ENCODE assay signal across 1 cellular context in the genomic region with DNA sequence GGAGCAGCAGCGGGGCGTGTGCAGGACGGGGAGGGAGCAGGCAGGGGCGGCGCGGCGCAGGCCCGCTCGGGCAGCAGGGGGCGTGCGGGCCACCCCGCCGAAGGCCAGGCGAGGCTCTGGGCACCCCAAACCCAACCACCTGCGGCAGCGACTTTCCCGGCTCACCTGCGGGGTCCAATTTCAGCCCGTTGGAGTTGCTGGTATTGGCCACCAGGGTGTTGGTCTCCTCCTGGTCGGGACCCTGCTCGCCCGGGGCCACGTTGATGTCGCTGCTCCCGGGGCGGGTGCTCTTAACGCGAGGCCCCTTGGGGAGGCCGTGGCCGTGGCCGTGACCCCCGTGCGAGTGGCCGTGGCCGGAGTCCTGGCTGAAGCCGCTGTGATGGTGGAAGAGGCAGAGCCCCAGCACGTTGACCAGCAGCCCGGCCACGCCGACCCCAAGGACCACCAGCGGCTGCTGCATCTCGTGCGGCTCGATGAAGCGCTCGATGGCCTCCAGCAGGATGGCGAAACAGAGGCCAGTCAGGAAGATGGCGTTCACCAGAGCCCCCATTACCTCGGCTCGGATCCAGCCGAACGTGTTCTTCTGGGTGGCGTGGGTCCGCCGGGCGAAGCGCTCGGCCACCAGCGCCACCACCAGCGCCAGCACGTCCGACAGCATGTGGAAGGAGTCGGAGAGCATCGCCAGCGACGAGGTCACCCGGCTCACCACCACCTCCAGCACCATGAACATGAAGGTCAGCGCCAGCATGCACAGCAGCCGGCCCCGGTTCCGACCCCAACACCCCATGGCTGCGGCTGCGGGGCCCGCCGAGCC.
TF ChIP-seq lines count a peak whose summit lies in the region.

No MANE protein-coding gene starts in this region.

TF ChIP-seq in HepG2, 621 proteins besides CTCF, POLR2A, EP300 and RAD21 (continued from another document and continues in another):
- TF ChIP-seq, protein P1, sequence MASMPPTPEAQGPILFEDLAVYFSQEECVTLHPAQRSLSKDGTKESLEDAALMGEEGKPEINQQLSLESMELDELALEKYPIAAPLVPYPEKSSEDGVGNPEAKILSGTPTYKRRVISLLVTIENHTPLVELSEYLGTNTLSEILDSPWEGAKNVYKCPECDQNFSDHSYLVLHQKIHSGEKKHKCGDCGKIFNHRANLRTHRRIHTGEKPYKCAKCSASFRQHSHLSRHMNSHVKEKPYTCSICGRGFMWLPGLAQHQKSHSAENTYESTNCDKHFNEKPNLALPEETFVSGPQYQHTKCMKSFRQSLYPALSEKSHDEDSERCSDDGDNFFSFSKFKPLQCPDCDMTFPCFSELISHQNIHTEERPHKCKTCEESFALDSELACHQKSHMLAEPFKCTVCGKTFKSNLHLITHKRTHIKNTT (CRISPR knock-in tag; IDR thresholded peaks at IDR 0.05), result no peak
- TF ChIP-seq RXRB (CRISPR knock-in tag; IDR thresholded peaks at IDR 0.05; ENCODE audit: borderline replicate concordance), result no peak; the same call in 1 of the 2 replicates
- TF ChIP-seq, protein P2, sequence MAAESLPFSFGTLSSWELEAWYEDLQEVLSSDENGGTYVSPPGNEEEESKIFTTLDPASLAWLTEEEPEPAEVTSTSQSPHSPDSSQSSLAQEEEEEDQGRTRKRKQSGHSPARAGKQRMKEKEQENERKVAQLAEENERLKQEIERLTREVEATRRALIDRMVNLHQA (CRISPR knock-in tag; IDR thresholded peaks at IDR 0.05), result no peak
- TF ChIP-seq ZNF260 (CRISPR knock-in tag; IDR thresholded peaks at IDR 0.05; ENCODE audit: borderline replicate concordance, low read depth), result no peak
- no peak for TF ChIP-seq HNRNPL (IDR thresholded peaks at IDR 0.05; ENCODE audit: low read depth, low read length)
- TF ChIP-seq GATA4 (IDR thresholded peaks at IDR 0.05; ENCODE audit: borderline replicate concordance, low read depth), result no peak
- no peak for TF ChIP-seq ZNF12 (CRISPR knock-in tag; IDR thresholded peaks at IDR 0.05)
- peak; percentile 69 for TF ChIP-seq ARNTL (CRISPR knock-in tag; IDR thresholded peaks at IDR 0.05)
- TF ChIP-seq, protein P3, sequence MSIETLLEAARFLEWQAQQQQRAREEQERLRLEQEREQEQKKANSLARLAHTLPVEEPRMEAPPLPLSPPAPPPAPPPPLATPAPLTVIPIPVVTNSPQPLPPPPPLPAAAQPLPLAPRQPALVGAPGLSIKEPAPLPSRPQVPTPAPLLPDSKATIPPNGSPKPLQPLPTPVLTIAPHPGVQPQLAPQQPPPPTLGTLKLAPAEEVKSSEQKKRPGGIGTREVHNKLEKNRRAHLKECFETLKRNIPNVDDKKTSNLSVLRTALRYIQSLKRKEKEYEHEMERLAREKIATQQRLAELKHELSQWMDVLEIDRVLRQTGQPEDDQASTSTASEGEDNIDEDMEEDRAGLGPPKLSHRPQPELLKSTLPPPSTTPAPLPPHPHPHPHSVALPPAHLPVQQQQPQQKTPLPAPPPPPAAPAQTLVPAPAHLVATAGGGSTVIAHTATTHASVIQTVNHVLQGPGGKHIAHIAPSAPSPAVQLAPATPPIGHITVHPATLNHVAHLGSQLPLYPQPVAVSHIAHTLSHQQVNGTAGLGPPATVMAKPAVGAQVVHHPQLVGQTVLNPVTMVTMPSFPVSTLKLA (IDR thresholded peaks at IDR 0.05), result no peak
- peak; percentile 63; the same call in 1 of the 2 replicates for TF ChIP-seq TGIF2 (CRISPR knock-in tag; IDR thresholded peaks at IDR 0.05)
- TF ChIP-seq ZNF3 (CRISPR knock-in tag; IDR thresholded peaks at IDR 0.05), result no peak
- no peak for TF ChIP-seq RBAK (CRISPR knock-in tag; IDR thresholded peaks at IDR 0.05)
- TF ChIP-seq, protein P4, sequence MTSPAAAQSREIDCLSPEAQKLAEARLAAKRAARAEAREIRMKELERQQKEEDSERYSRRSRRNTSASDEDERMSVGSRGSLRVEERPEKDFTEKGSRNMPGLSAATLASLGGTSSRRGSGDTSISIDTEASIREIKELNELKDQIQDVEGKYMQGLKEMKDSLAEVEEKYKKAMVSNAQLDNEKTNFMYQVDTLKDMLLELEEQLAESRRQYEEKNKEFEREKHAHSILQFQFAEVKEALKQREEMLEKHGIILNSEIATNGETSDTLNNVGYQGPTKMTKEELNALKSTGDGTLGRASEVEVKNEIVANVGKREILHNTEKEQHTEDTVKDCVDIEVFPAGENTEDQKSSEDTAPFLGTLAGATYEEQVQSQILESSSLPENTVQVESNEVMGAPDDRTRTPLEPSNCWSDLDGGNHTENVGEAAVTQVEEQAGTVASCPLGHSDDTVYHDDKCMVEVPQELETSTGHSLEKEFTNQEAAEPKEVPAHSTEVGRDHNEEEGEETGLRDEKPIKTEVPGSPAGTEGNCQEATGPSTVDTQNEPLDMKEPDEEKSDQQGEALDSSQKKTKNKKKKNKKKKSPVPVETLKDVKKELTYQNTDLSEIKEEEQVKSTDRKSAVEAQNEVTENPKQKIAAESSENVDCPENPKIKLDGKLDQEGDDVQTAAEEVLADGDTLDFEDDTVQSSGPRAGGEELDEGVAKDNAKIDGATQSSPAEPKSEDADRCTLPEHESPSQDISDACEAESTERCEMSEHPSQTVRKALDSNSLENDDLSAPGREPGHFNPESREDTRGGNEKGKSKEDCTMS (CRISPR knock-in tag; conservative IDR thresholded peaks at IDR 0.05), result no peak
- no peak for TF ChIP-seq RAD51 (IDR thresholded peaks at IDR 0.05; ENCODE audit: borderline replicate concordance)
- no peak for TF ChIP-seq EHMT2 (IDR thresholded peaks at IDR 0.05; ENCODE audit: borderline replicate concordance, low read depth, low read length)
- TF ChIP-seq, protein P5, sequence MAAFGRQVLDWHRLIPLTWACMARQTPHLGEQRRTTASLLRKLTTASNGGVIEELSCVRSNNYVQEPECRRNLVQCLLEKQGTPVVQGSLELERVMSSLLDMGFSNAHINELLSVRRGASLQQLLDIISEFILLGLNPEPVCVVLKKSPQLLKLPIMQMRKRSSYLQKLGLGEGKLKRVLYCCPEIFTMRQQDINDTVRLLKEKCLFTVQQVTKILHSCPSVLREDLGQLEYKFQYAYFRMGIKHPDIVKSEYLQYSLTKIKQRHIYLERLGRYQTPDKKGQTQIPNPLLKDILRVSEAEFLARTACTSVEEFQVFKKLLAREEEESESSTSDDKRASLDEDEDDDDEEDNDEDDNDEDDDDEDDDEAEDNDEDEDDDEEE (CRISPR knock-in tag; IDR thresholded peaks at IDR 0.05), result no peak
- TF ChIP-seq ZNF24 (IDR thresholded peaks at IDR 0.05), result no peak
- TF ChIP-seq, protein P6, sequence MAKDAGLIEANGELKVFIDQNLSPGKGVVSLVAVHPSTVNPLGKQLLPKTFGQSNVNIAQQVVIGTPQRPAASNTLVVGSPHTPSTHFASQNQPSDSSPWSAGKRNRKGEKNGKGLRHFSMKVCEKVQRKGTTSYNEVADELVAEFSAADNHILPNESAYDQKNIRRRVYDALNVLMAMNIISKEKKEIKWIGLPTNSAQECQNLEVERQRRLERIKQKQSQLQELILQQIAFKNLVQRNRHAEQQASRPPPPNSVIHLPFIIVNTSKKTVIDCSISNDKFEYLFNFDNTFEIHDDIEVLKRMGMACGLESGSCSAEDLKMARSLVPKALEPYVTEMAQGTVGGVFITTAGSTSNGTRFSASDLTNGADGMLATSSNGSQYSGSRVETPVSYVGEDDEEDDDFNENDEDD (CRISPR knock-in tag; IDR thresholded peaks at IDR 0.05; ENCODE audit: borderline replicate concordance), result peak; percentile 47; the same call in 1 of the 2 replicates
- TF ChIP-seq ZNF570 (CRISPR knock-in tag; IDR thresholded peaks at IDR 0.05; ENCODE audit: borderline replicate concordance), result no peak
- TF ChIP-seq, protein P7, sequence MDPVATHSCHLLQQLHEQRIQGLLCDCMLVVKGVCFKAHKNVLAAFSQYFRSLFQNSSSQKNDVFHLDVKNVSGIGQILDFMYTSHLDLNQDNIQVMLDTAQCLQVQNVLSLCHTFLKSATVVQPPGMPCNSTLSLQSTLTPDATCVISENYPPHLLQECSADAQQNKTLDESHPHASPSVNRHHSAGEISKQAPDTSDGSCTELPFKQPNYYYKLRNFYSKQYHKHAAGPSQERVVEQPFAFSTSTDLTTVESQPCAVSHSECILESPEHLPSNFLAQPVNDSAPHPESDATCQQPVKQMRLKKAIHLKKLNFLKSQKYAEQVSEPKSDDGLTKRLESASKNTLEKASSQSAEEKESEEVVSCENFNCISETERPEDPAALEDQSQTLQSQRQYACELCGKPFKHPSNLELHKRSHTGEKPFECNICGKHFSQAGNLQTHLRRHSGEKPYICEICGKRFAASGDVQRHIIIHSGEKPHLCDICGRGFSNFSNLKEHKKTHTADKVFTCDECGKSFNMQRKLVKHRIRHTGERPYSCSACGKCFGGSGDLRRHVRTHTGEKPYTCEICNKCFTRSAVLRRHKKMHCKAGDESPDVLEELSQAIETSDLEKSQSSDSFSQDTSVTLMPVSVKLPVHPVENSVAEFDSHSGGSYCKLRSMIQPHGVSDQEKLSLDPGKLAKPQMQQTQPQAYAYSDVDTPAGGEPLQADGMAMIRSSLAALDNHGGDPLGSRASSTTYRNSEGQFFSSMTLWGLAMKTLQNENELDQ (CRISPR knock-in tag; IDR thresholded peaks at IDR 0.05; ENCODE audit: borderline replicate concordance), result no peak
- TF ChIP-seq, protein P8, sequence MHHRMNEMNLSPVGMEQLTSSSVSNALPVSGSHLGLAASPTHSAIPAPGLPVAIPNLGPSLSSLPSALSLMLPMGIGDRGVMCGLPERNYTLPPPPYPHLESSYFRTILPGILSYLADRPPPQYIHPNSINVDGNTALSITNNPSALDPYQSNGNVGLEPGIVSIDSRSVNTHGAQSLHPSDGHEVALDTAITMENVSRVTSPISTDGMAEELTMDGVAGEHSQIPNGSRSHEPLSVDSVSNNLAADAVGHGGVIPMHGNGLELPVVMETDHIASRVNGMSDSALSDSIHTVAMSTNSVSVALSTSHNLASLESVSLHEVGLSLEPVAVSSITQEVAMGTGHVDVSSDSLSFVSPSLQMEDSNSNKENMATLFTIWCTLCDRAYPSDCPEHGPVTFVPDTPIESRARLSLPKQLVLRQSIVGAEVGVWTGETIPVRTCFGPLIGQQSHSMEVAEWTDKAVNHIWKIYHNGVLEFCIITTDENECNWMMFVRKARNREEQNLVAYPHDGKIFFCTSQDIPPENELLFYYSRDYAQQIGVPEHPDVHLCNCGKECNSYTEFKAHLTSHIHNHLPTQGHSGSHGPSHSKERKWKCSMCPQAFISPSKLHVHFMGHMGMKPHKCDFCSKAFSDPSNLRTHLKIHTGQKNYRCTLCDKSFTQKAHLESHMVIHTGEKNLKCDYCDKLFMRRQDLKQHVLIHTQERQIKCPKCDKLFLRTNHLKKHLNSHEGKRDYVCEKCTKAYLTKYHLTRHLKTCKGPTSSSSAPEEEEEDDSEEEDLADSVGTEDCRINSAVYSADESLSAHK (CRISPR knock-in tag; IDR thresholded peaks at IDR 0.05; ENCODE audit: borderline replicate concordance), result no peak
- no peak for TF ChIP-seq JUND (CRISPR knock-in tag; IDR thresholded peaks at IDR 0.05)
- peak; percentile 89; the same call in 1 of the 2 replicates for TF ChIP-seq MTA1 (CRISPR knock-in tag; IDR thresholded peaks at IDR 0.05; ENCODE audit: borderline replicate concordance)
- no peak for TF ChIP-seq FLYWCH1 (CRISPR knock-in tag; IDR thresholded peaks at IDR 0.05)
- no peak; the same call in 1 of the 2 replicates for TF ChIP-seq CENPT (CRISPR knock-in tag; IDR thresholded peaks at IDR 0.05; ENCODE audit: low read depth)
- TF ChIP-seq ZNF235 (CRISPR knock-in tag; IDR thresholded peaks at IDR 0.05; ENCODE audit: borderline replicate concordance), result 0 out of 2 replicates have a peak, but pooled peaks have one; percentile 80
- peak; percentile 71 for TF ChIP-seq ZNF563 (CRISPR knock-in tag; IDR thresholded peaks at IDR 0.05)
- peak; percentile 48; the same call in 1 of the 2 replicates for TF ChIP-seq DMAP1 (CRISPR knock-in tag; IDR thresholded peaks at IDR 0.05)
- TF ChIP-seq, protein P9, sequence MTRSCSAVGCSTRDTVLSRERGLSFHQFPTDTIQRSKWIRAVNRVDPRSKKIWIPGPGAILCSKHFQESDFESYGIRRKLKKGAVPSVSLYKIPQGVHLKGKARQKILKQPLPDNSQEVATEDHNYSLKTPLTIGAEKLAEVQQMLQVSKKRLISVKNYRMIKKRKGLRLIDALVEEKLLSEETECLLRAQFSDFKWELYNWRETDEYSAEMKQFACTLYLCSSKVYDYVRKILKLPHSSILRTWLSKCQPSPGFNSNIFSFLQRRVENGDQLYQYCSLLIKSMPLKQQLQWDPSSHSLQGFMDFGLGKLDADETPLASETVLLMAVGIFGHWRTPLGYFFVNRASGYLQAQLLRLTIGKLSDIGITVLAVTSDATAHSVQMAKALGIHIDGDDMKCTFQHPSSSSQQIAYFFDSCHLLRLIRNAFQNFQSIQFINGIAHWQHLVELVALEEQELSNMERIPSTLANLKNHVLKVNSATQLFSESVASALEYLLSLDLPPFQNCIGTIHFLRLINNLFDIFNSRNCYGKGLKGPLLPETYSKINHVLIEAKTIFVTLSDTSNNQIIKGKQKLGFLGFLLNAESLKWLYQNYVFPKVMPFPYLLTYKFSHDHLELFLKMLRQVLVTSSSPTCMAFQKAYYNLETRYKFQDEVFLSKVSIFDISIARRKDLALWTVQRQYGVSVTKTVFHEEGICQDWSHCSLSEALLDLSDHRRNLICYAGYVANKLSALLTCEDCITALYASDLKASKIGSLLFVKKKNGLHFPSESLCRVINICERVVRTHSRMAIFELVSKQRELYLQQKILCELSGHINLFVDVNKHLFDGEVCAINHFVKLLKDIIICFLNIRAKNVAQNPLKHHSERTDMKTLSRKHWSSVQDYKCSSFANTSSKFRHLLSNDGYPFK (CRISPR knock-in tag; IDR thresholded peaks at IDR 0.05; ENCODE audit: borderline replicate concordance), result no peak
- no peak for TF ChIP-seq MATR3 (CRISPR knock-in tag; IDR thresholded peaks at IDR 0.05)
- TF ChIP-seq, protein P10, sequence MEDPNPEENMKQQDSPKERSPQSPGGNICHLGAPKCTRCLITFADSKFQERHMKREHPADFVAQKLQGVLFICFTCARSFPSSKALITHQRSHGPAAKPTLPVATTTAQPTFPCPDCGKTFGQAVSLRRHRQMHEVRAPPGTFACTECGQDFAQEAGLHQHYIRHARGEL (CRISPR knock-in tag; IDR thresholded peaks at IDR 0.05), result no peak
- TF ChIP-seq ZKSCAN8 (CRISPR knock-in tag; IDR thresholded peaks at IDR 0.05; ENCODE audit: borderline replicate concordance), result no peak
- TF ChIP-seq, protein P11, sequence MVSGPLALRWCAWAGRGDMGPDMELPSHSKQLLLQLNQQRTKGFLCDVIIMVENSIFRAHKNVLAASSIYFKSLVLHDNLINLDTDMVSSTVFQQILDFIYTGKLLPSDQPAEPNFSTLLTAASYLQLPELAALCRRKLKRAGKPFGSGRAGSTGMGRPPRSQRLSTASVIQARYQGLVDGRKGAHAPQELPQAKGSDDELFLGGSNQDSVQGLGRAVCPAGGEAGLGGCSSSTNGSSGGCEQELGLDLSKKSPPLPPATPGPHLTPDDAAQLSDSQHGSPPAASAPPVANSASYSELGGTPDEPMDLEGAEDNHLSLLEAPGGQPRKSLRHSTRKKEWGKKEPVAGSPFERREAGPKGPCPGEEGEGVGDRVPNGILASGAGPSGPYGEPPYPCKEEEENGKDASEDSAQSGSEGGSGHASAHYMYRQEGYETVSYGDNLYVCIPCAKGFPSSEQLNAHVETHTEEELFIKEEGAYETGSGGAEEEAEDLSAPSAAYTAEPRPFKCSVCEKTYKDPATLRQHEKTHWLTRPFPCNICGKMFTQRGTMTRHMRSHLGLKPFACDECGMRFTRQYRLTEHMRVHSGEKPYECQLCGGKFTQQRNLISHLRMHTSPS (CRISPR knock-in tag; IDR thresholded peaks at IDR 0.05; ENCODE audit: low read depth), result no peak; the same call in 1 of the 2 replicates
- TF ChIP-seq BCL6 (CRISPR knock-in tag; IDR thresholded peaks at IDR 0.05), result no peak
- no peak for TF ChIP-seq ZNF572 (CRISPR knock-in tag; IDR thresholded peaks at IDR 0.05)
